In genomic region chrX:11628399-11628798, GRCh38 we compare ENCODE assay signal across 19 cellular contexts. TPM values are rescaled to one million over a fixed set of nuclear protein-coding genes. Genes with fewer than 3 reads are reported as not detected.
DNase-seq lines count a peak whose midpoint lies in the region; ATAC-seq, FAIRE-seq and TF ChIP-seq lines count a peak whose summit lies in the region.
"Had no signal": no experiment of that assay in that cellular context is flagged by ENCODE, and none has a peak within 500 bp of the region (broad histone marks: within the 10 kb centered on the region; RNA-seq: fewer than 3 reads in every experiment).

No MANE protein-coding gene starts in this region.

- no peaks in the 10 kb centered on the region for H3K9me2 ChIP-seq in OCI-LY7 (ENCODE audit: insufficient read depth, low read length)

- POLR2A ChIA-PET in GM12878 (lab: Charles Lee) (interaction anchor here (0.6 kb wide), 1 partner anchor 49 kb away, joined by 3 read pairs; no protein-coding TSS in a partner anchor), OCI-LY7 (lab: Charles Lee) (interaction anchor here (0.7 to 0.9 kb wide), 2 partner anchors 15 to 50 kb away, joined by 3 read pairs; no protein-coding TSS in a partner anchor)

- no TSS peak for BruUV-seq in GM12878 (replicated peaks; lab: Mats Ljungman, UMichigan)
- BruUV-seq in OCI-LY7 (replicated peaks; lab: Mats Ljungman, UMichigan), result no TSS peak

- in situ Hi-C loops in GM12878 (cut with MboI), result no loop called here

- H3K9ac ChIP-seq in GM12878 (ENCODE audit: control insufficient read depth, insufficient read depth, low read length), result no peak overlapping the region
- H3K9ac ChIP-seq: BLaER1 had no signal

- intact Hi-C loops in GM12878 (cut with micrococcal nuclease; ENCODE audit: unreplicated experiment), result no loop called here
- intact Hi-C loops in OCI-LY7 (cut with micrococcal nuclease; ENCODE audit: unreplicated experiment), result no loop called here

- DNase-seq in GM12891 (ENCODE audit: insufficient read length, low spot score) (no peak), GM12878 (ENCODE audit: low read depth, low spot score) (no peak), ureter (ENCODE audit: low spot score) (no peak), OCI-LY7 (ENCODE audit: low spot score) (no peak)
- DNase-seq in activated naive CD4-positive, alpha-beta T cell treated with anti-CD3 and anti-CD28 coated beads, Interleukin-2, amount 50 U/mL, for 16 hours, result no peak
- no peak for DNase-seq in activated CD4-positive, alpha-beta T cell treated with anti-CD3 and anti-CD28 coated beads, Interleukin-2, amount 50 U/mL, for 48 hours
- DNase-seq: 8988T; AML-193; Caco-2; CD8-positive, alpha-beta memory T cell; DMS53; GF-D8; H9; Karpas-422 had no signal

- H3K36me3 ChIP-seq in GM12878 (ENCODE audit: control insufficient read depth in 2 of 2, insufficient read depth in 2 of 2, low read length in 1 of 2) (no peaks in the 10 kb centered on the region), OCI-LY7 (ENCODE audit: insufficient read depth, low read length) (no peaks in the 10 kb centered on the region)
- H3K36me3 ChIP-seq: BLaER1 had no signal

- H3K4me1 ChIP-seq in GM12878 (ENCODE audit: control insufficient read depth, insufficient read depth, low read length), result no peaks in the 10 kb centered on the region
- no peaks in the 10 kb centered on the region for H3K4me1 ChIP-seq in OCI-LY7 (ENCODE audit: insufficient read depth, low read length, poor library complexity, severe bottlenecking)
- H3K4me1 ChIP-seq: Caco-2 had no signal

- no peaks in the 10 kb centered on the region for H3K79me2 ChIP-seq in GM12878 (ENCODE audit: control insufficient read depth, insufficient read depth, low read length)
- H3K79me2 ChIP-seq in OCI-LY7 (ENCODE audit: insufficient read depth, low read depth, low read length), result no peaks in the 10 kb centered on the region

- SMC1A ChIA-PET in GM12878 (lab: Charles Lee; ENCODE audit: uncharacterized antibody, unreplicated experiment), result interaction anchor here (0.7 to 3.0 kb wide), 7 partner anchors 9 to 133 kb away, joined by 3 to 17 read pairs (median 4); no protein-coding TSS in a partner anchor

- RAD21 ChIA-PET in GM12878 (lab: Charles Lee; ENCODE audit: unreplicated experiment), result interaction anchor here (1.2 to 1.3 kb wide), 2 partner anchors 48 to 143 kb away, joined by 3 to 4 read pairs; no protein-coding TSS in a partner anchor

- H3K4me3 ChIP-seq in GM12878 (no peak overlapping the region), OCI-LY7 (ENCODE audit: low read depth, low read length, poor library complexity, severe bottlenecking) (no peak overlapping the region)
- H3K4me3 ChIP-seq: BLaER1, GM23338, K562 had no signal

- no peaks in the 10 kb centered on the region for H4K20me1 ChIP-seq in GM12878 (ENCODE audit: control insufficient read depth, insufficient read depth)
- no peaks in the 10 kb centered on the region for H4K20me1 ChIP-seq in OCI-LY7 (ENCODE audit: insufficient read depth, low read length)
- H4K20me1 ChIP-seq: BLaER1 had no signal

- WGBS in GM12878 (ENCODE audit: insufficient coverage, insufficient replicate concordance, low lambda C conversion rate, missing lambda C conversion rate), result 11% methylated on average over 5 of the region's 5 CpGs

- peak overlapping the region; percentile 35; the same call in 1 of the 2 replicates for H2AFZ ChIP-seq in GM12878 (ENCODE audit: control insufficient read depth, low read depth, low read length)
- no peak overlapping the region for H2AFZ ChIP-seq in OCI-LY7 (ENCODE audit: low read length)
- H2AFZ ChIP-seq: GM23338 had no signal

- no peak overlapping the region for H3K27ac ChIP-seq in GM12878 (ENCODE audit: control insufficient read depth, insufficient read depth)
- H3K27ac ChIP-seq in OCI-LY7 (ENCODE audit: low read depth, low read length, poor library complexity, severe bottlenecking), result no peak overlapping the region
- H3K27ac ChIP-seq: BLaER1 had no signal

- TF ChIP-seq CTCF in GM12878 (IDR thresholded peaks at IDR 0.05 in 2 of 3, conservative IDR thresholded peaks at IDR 0.05 in 1 of 3; ENCODE audit: control insufficient read depth in 2 of 3, extremely low read depth in 1 of 3, insufficient read depth in 1 of 3, low read depth in 3 of 3, low read length in 3 of 3) (no peak), OCI-LY7 (conservative IDR thresholded peaks at IDR 0.05; ENCODE audit: low read length) (no peak)

- no peaks in the 10 kb centered on the region; a peak in 1 of 4 replicates for H3K27me3 ChIP-seq in GM12878 (replicated peaks in 1 of 2; ENCODE audit: control insufficient read depth in 2 of 2, insufficient read depth in 2 of 2, low read length in 1 of 2)

- TF ChIP-seq RAD21 in GM12878 (IDR thresholded peaks at IDR 0.05; ENCODE audit: insufficient read depth, low read depth, low read length), result no peak

- CTCF ChIA-PET in GM12878 (lab: Yijun Ruan, JAX), result interaction anchor here (1.3 kb wide), 2 partner anchors 10 to 70 kb away, joined by 3 to 5 read pairs; no protein-coding TSS in a partner anchor
- CTCF ChIA-PET in OCI-LY7 (lab: Charles Lee; ENCODE audit: unreplicated experiment), result no interaction called here

- TF ChIP-seq EP300 in GM12878 (IDR thresholded peaks at IDR 0.05; ENCODE audit: borderline replicate concordance in 1 of 2, control insufficient read depth in 1 of 2, low read depth in 2 of 2, low read length in 2 of 2), result no peak

- ATAC-seq in GM18867 (IDR thresholded peaks at IDR 0.05; ENCODE audit: unreplicated experiment) (peak; percentile 50), HG03354 (IDR thresholded peaks at IDR 0.05; ENCODE audit: poor library complexity, severe bottlenecking, unreplicated experiment) (peak; percentile 48), GM12878 (peak; percentile 51)
- ATAC-seq: GM23338, K562 had no signal

- TF ChIP-seq POLR2A in GM12891 (IDR thresholded peaks at IDR 0.05; ENCODE audit: low read depth, low read length) (no peak), GM12878 (IDR thresholded peaks at IDR 0.05; ENCODE audit: low read depth, low read length) (no peak)

- H3K9me3 ChIP-seq in GM12878 (replicated peaks; ENCODE audit: control insufficient read depth, insufficient read depth, low read length) (no peaks in the 10 kb centered on the region; the same call in 2 of the 3 replicates), OCI-LY7 (ENCODE audit: low read length) (no peaks in the 10 kb centered on the region)
- H3K9me3 ChIP-seq: Caco-2 had no signal

- H3K4me2 ChIP-seq in GM12878 (ENCODE audit: control insufficient read depth, insufficient read depth) (peak overlapping the region; percentile 44), OCI-LY7 (ENCODE audit: low read length) (no peak overlapping the region)
- H3K4me2 ChIP-seq: BLaER1, GM23338 had no signal

- FAIRE-seq in GM12891 (lab: Jason Lieb, UNC) (peak; percentile 45), GM12878 (lab: Jason Lieb, UNC) (peak; percentile 52)
- FAIRE-seq: K562 had no signal

TF ChIP-seq in GM12891, 5 proteins besides CTCF, POLR2A, EP300 and RAD21:
- no peak for TF ChIP-seq SPI1 (IDR thresholded peaks at IDR 0.05; ENCODE audit: low read depth, low read length)
- TF ChIP-seq POLR2AphosphoS5 (IDR thresholded peaks at IDR 0.05; ENCODE audit: low read depth, low read length), result no peak
- TF ChIP-seq POU2F2 (IDR thresholded peaks at IDR 0.05; ENCODE audit: low read depth, low read length), result no peak
- no peak for TF ChIP-seq TAF1 (IDR thresholded peaks at IDR 0.05; ENCODE audit: low read depth, low read length)
- TF ChIP-seq PAX5 (IDR thresholded peaks at IDR 0.05; ENCODE audit: insufficient read depth, low read length, severe bottlenecking), result no peak
TF ChIP-seq in GM12891: peak in this region for 0.

RNA-seq across cellular contexts. Expression of gene ARHGAP6, which starts 37.3 kb away (rescaled TPM):
- polyA plus RNA-seq in GM12891 (2012; ENCODE audit: low read depth, missing spikeins), result 2.0 TPM
- 0.54 and 1.3 TPM in 2 replicates for total RNA-seq in GM12878 (2013; cell fraction: nucleolus; rRNA removed)
- total RNA-seq in GM12878 (2014; rRNA removed) (0.71 and 1.2 TPM in 2 replicates), GM12878 (2014; rRNA removed; fragmentation: Illumina TruSeq; extraction: Trizol) (0.85 and 1.0 TPM in 2 replicates), GM12878 (2021) (1.4 and 1.8 TPM in 2 replicates), ureter (29.6 TPM), OCI-LY7 (2022) (not detected in 2 replicates)
- 0.79 TPM for polyA plus RNA-seq in GM12878 (2011; ENCODE audit: low read depth)
- polyA plus RNA-seq in GM12878 (2011; rRNA removed) (0.17 and 0.38 TPM in 2 replicates), GM12878 (2014; fragmentation: Illumina TruSeq; extraction: Trizol) (1.5 and 1.6 TPM in 2 replicates), GM12878 (2014; fragmentation: Nextera tagmentation; extraction: Ambion mirVana) (under 1 TPM; 0.38 to 0.39 TPM), GM12878 (2014; rRNA removed) (0.46 and 1.0 TPM in 2 replicates), GM12878 (2016; fragmentation: Nextera tagmentation; extraction: Ambion mirVana) (under 1 TPM; 0.20 to 0.67 TPM)
- 0.28 and 0.32 TPM in 2 replicates for polyA plus RNA-seq in GM12878 (2011; cell fraction: cytosol; rRNA removed)
- polyA plus RNA-seq in GM12878 (2011; cell fraction: nucleus; rRNA removed), result 0.20 and 0.39 TPM in 2 replicates
- polyA plus RNA-seq in GM12878 (2012), result 1.7 and 2.2 TPM in 2 replicates
- polyA minus RNA-seq in GM12878 (2011; rRNA and poly(A)+ RNA removed), result 0.57 and 1.5 TPM in 2 replicates
- not detected in 2 replicates for polyA minus RNA-seq in GM12878 (2011; cell fraction: cytosol; rRNA and poly(A)+ RNA removed)
- 0.60 and 0.86 TPM in 2 replicates for polyA minus RNA-seq in GM12878 (2011; cell fraction: nucleus; rRNA and poly(A)+ RNA removed)
- not detected in 2 replicates for total RNA-seq in OCI-LY7 (2014; rRNA removed; shearing (Covaris generic))
- total RNA-seq: CD8-positive, alpha-beta memory T cell had no signal
- polyA plus RNA-seq: CD8-positive, alpha-beta memory T cell had no signal

Comparison
In these comparisons a context has a peak if more than half of its experiments do, and no peak if none do; other contexts are left out.
1. RNA of gene ARHGAP6, which starts 37.3 kb away (total RNA-seq): 29.6 TPM in ureter (single experiment); 0.54 to 1.8 TPM in GM12878 and not detected in OCI-LY7; every median in the first group is over 10 times any median in the second.
2. Peak in every context shown above with its lines, with median percentiles within 50 percentile points of each other: ATAC-seq.